ENCODE assay signal across 17 cellular contexts in genomic region chr21:29737188-29737587, GRCh38.
A peak's percentile ranks its signal among the peaks of the same experiment; 100 is the strongest.
DNase-seq lines count a peak whose midpoint lies in the region; ATAC-seq lines count a peak whose summit lies in the region.
"Had no signal": no experiment of that assay in that cellular context is flagged by ENCODE, and none has a peak within 500 bp of the region (broad histone marks: within the 10 kb centered on the region; RNA-seq: fewer than 3 reads in every experiment).

No MANE protein-coding gene starts in this region.

- DNase-seq in EH (ENCODE audit: low read depth) (peak; percentile 3), caudate nucleus (lab: John Stamatoyannopoulos, UW) (peak in 7 of 61 donors; percentile 2 to 25 (median 8)), globus pallidus (ENCODE audit: low spot score) (peak; percentile 38), putamen (ENCODE audit: low spot score) (peak; percentile 29), NCI-H1048 (lab: John Stamatoyannopoulos, UW) (no peak)
- DNase-seq in activated naive CD8-positive, alpha-beta T cell treated with anti-CD3 and anti-CD28 coated beads for 36 hours = no peak
- DNase-seq: Calu3; CD8-positive, alpha-beta T cell; NCI-H1105; NCI-H1694; NCI-H2107; NCI-H510A; NCI-H748 treated with DMSO at 0.1 percent for 48 hours; NK-92 treated with Interleukin-12 subunit alpha and Interleukin-12 subunit beta, amount 100 ng/mL, for 24 hours had no signal

- peak overlapping the region; percentile 42 for H3K27ac ChIP-seq in caudate nucleus (ENCODE audit: low read depth, low read length)
- H3K27ac ChIP-seq: BLaER1 had no signal

- H3K27me3 Mint-ChIP-seq in activated naive CD8-positive, alpha-beta T cell treated with anti-CD3 and anti-CD28 coated beads for 36 hours = peaks cover 13% of the 10 kb centered on the region

- no peaks in the 10 kb centered on the region for H3K9me3 Mint-ChIP-seq in activated naive CD8-positive, alpha-beta T cell treated with anti-CD3 and anti-CD28 coated beads for 36 hours
- H3K9me3 Mint-ChIP-seq: CD8-positive, alpha-beta T cell had no signal

- no peaks in the 10 kb centered on the region for H3K36me3 Mint-ChIP-seq in activated naive CD8-positive, alpha-beta T cell treated with anti-CD3 and anti-CD28 coated beads for 36 hours
- H3K36me3 Mint-ChIP-seq: CD8-positive, alpha-beta T cell had no signal

- no peaks in the 10 kb centered on the region for H3K4me1 Mint-ChIP-seq in activated naive CD8-positive, alpha-beta T cell treated with anti-CD3 and anti-CD28 coated beads for 36 hours

- no peak overlapping the region for H3K4me3 Mint-ChIP-seq in activated naive CD8-positive, alpha-beta T cell treated with anti-CD3 and anti-CD28 coated beads for 36 hours
- H3K4me3 Mint-ChIP-seq: CD8-positive, alpha-beta T cell had no signal

- no peak for ATAC-seq in HG03135 (IDR thresholded peaks at IDR 0.05; ENCODE audit: unreplicated experiment)
- ATAC-seq: CD8-positive, alpha-beta T cell; Right ventricle myocardium inferior had no signal

- H3K27ac Mint-ChIP-seq in activated naive CD8-positive, alpha-beta T cell treated with anti-CD3 and anti-CD28 coated beads for 36 hours = no peak overlapping the region
- H3K27ac Mint-ChIP-seq: CD8-positive, alpha-beta T cell had no signal

Comparison
In these comparisons a context has a peak if more than half of its experiments do, and no peak if none do; other contexts are left out.
1. DNase-seq: peak in EH (single experiment), globus pallidus (single experiment) and putamen (single experiment); none in activated naive CD8-positive, alpha-beta T cell treated with anti-CD3 and anti-CD28 coated beads for 36 hours (single experiment) and NCI-H1048 (single experiment).